In genomic region chr4:181677203-181677602, GRCh38 we compare ENCODE assay signal across 15 cellular contexts.
A peak's percentile ranks its signal among the peaks of the same experiment; 100 is the strongest.
DNase-seq lines count a peak whose midpoint lies in the region; ATAC-seq, FAIRE-seq and TF ChIP-seq lines count a peak whose summit lies in the region.
"Had no signal": no experiment of that assay in that cellular context is flagged by ENCODE, and none has a peak within 500 bp of the region (broad histone marks: within the 10 kb centered on the region; RNA-seq: fewer than 3 reads in every experiment).

No MANE protein-coding gene starts in this region.

- no peak overlapping the region for H3K4me2 ChIP-seq in SK-N-SH
- H3K4me2 ChIP-seq: GM23338 had no signal

- peak overlapping the region; percentile 8; the same call in 1 of the 2 replicates for H2AFZ ChIP-seq in SK-N-SH (ENCODE audit: low read depth)
- H2AFZ ChIP-seq: GM23338 had no signal

- TF ChIP-seq CTCF in SK-N-SH (IDR thresholded peaks at IDR 0.05) (no peak), Peyer's patch (IDR thresholded peaks at IDR 0.05) (no peak)

- H3K27ac ChIP-seq in SK-N-SH (ENCODE audit: low read depth in 2 of 2, low read length in 1 of 2) (no peak overlapping the region), cingulate gyrus (ENCODE audit: low read depth, low read length) (peak overlapping the region; percentile 30), Peyer's patch (no peak overlapping the region)
- H3K27ac ChIP-seq: C4-2B had no signal

- ATAC-seq in SK-N-SH treated with all-trans-retinoic acid at 6 μM for 48 hours (no peak), GM21381 (IDR thresholded peaks at IDR 0.05; ENCODE audit: unreplicated experiment) (no peak)
- ATAC-seq: GM23338 had no signal

- CTCF ChIA-PET in SK-N-SH (lab: Yijun Ruan, JAX): no interaction called here

- H3F3A ChIP-seq in SK-N-SH (replicated peaks; ENCODE audit: insufficient read depth): no peaks in the 10 kb centered on the region

- WGBS in SK-N-SH (ENCODE audit: low lambda C conversion rate): 74% methylated on average over 3 of the region's 3 CpGs

- H3K9ac ChIP-seq in SK-N-SH: no peak overlapping the region

- TF ChIP-seq RAD21 in SK-N-SH (IDR thresholded peaks at IDR 0.05; ENCODE audit: low read length): no peak

- H3K4me1 ChIP-seq in SK-N-SH (ENCODE audit: control insufficient read depth in 1 of 2, insufficient read depth in 2 of 2, low read depth in 1 of 2, low read length in 1 of 2): peaks cover 0 to 8% of the 10 kb centered on the region in 2 experiments; a peak in 1 of 4 replicates
- H3K4me1 ChIP-seq in Peyer's patch: no peaks in the 10 kb centered on the region
- H3K4me1 ChIP-seq: BE2C had no signal

- no peak for DNase-seq in SK-N-SH
- no peak for DNase-seq in HTR-8/SVneo (ENCODE audit: insufficient read length, low spot score)
- DNase-seq in Peyer's patch: no peak
- DNase-seq in NCI-H446 (lab: John Stamatoyannopoulos, UW): no peak
- DNase-seq: 8988T; BE2C; CD4-positive, alpha-beta memory T cell; DMS79; GDM1; H7 had no signal

- TF ChIP-seq EP300 in SK-N-SH (IDR thresholded peaks at IDR 0.05; ENCODE audit: borderline replicate concordance in 1 of 2, low read depth in 1 of 2, low read length in 1 of 2): no peak

- no peaks in the 10 kb centered on the region for H4K20me1 ChIP-seq in SK-N-SH (ENCODE audit: insufficient read depth)

- no peaks in the 10 kb centered on the region for H3K9me2 ChIP-seq in SK-N-SH

- POLR2A ChIA-PET in SK-N-SH (lab: Yijun Ruan, JAX): no interaction called here

- TF ChIP-seq POLR2A in Peyer's patch (IDR thresholded peaks at IDR 0.05): no peak

- FAIRE-seq in HTR-8/SVneo (lab: Jason Lieb, UNC): peak; percentile 20

- H3K9me3 ChIP-seq in SK-N-SH (no peaks in the 10 kb centered on the region), Peyer's patch (no peaks in the 10 kb centered on the region)
- H3K9me3 ChIP-seq: BE2C had no signal

- no peaks in the 10 kb centered on the region for H3K79me2 ChIP-seq in SK-N-SH (ENCODE audit: insufficient read depth)

- no peaks in the 10 kb centered on the region for H3K27me3 ChIP-seq in SK-N-SH (ENCODE audit: insufficient read depth)
- no peaks in the 10 kb centered on the region for H3K27me3 ChIP-seq in Peyer's patch
- H3K27me3 ChIP-seq: BE2C had no signal

- H3K4me3 ChIP-seq in SK-N-SH (ENCODE audit: low read depth in 2 of 2, low read length in 1 of 2) (no peak overlapping the region), Peyer's patch (no peak overlapping the region)
- H3K4me3 ChIP-seq: GM23338 had no signal

- H3K36me3 ChIP-seq in SK-N-SH (replicated peaks in 1 of 2; ENCODE audit: control insufficient read depth in 1 of 2, insufficient read depth in 2 of 2, low read length in 1 of 2): no peaks in the 10 kb centered on the region
- H3K36me3 ChIP-seq in Peyer's patch: no peaks in the 10 kb centered on the region
- H3K36me3 ChIP-seq: BE2C had no signal

TF ChIP-seq in SK-N-SH, 30 proteins besides CTCF, POLR2A, EP300 and RAD21:
- no peak for TF ChIP-seq TCF12 (IDR thresholded peaks at IDR 0.05)

TF ChIP-seq in SK-N-SH treated with all-trans-retinoic acid at 6 μM for 48 hours, 23 proteins besides CTCF, POLR2A, EP300 and RAD21:
- TF ChIP-seq TSHZ2 (CRISPR knock-in tag; IDR thresholded peaks at IDR 0.05): no peak
- TF ChIP-seq ZNF565 (CRISPR knock-in tag; conservative IDR thresholded peaks at IDR 0.05; ENCODE audit: low read depth): no peak
- no peak for TF ChIP-seq CREB5 (CRISPR knock-in tag; IDR thresholded peaks at IDR 0.05; ENCODE audit: low read depth)
- no peak for TF ChIP-seq TOX (CRISPR knock-in tag; IDR thresholded peaks at IDR 0.05; ENCODE audit: borderline replicate concordance)
- no peak for TF ChIP-seq OSR1 (CRISPR knock-in tag; IDR thresholded peaks at IDR 0.05)
- no peak for TF ChIP-seq ISL1 (CRISPR knock-in tag; IDR thresholded peaks at IDR 0.05)
- TF ChIP-seq GLIS3 (CRISPR knock-in tag; IDR thresholded peaks at IDR 0.05): no peak
- no peak for TF ChIP-seq BACH2 (CRISPR knock-in tag; IDR thresholded peaks at IDR 0.05; ENCODE audit: borderline replicate concordance)
- no peak for TF ChIP-seq ZNF8 (CRISPR knock-in tag; IDR thresholded peaks at IDR 0.05)
- no peak for TF ChIP-seq ARNTL (CRISPR knock-in tag; IDR thresholded peaks at IDR 0.05; ENCODE audit: borderline replicate concordance, low read depth)
- no peak for TF ChIP-seq SNAI2 (CRISPR knock-in tag; IDR thresholded peaks at IDR 0.05)
- no peak for TF ChIP-seq ESRRG (CRISPR knock-in tag; IDR thresholded peaks at IDR 0.05)
- TF ChIP-seq TCF4 (CRISPR knock-in tag; IDR thresholded peaks at IDR 0.05; ENCODE audit: borderline replicate concordance): no peak
- TF ChIP-seq ZFP30 (CRISPR knock-in tag; IDR thresholded peaks at IDR 0.05): no peak
- TF ChIP-seq PATZ1 (CRISPR knock-in tag; IDR thresholded peaks at IDR 0.05; ENCODE audit: borderline replicate concordance): no peak
- no peak for TF ChIP-seq CSDC2 (CRISPR knock-in tag; IDR thresholded peaks at IDR 0.05)
- no peak for TF ChIP-seq RARB (CRISPR knock-in tag; IDR thresholded peaks at IDR 0.05)
- no peak for TF ChIP-seq PPARA (CRISPR knock-in tag; IDR thresholded peaks at IDR 0.05; ENCODE audit: borderline replicate concordance)
TF ChIP-seq in SK-N-SH treated with all-trans-retinoic acid at 6 μM for 48 hours: peak in this region for 0.
